26 cellular contexts compared by ENCODE assay signal in genomic region chr6:165770430-165771082, GRCh38.
"Had no signal": no experiment of that assay in that cellular context is flagged by ENCODE, and none has a peak within 500 bp of the region (broad histone marks: within the 10 kb centered on the region; RNA-seq: fewer than 3 reads in every experiment).

No MANE protein-coding gene starts in this region.

- H3K4me3 Mint-ChIP-seq: activated B cell treated with CpG ODN at 0.5 μM for 24 hours; activated CD4-positive, alpha-beta T cell treated with anti-CD3 and anti-CD28 coated beads for 36 hours; activated T-cell treated with anti-CD3 and anti-CD28 coated beads, Interleukin-2, amount 50 U/mL, for 24 hours; activated T-helper 17 cell treated with anti-CD3 and anti-CD28 coated beads, Interleukin-2, amount 50 U/mL, for 72 hours; immature natural killer cell; naive thymus-derived CD4-positive, alpha-beta T cell had no signal

- FAIRE-seq: astrocyte, endometrium, TTC549 had no signal

- H3K9me3 ChIP-seq: adrenal gland, breast epithelium, esophagus squamous epithelium, testis, vagina had no signal

- H3K4me1 Mint-ChIP-seq: activated B cell treated with CpG ODN at 0.5 μM for 24 hours; activated CD4-positive, alpha-beta T cell treated with anti-CD3 and anti-CD28 coated beads for 36 hours; activated T-helper 17 cell treated with anti-CD3 and anti-CD28 coated beads, Interleukin-2, amount 50 U/mL, for 72 hours; immature natural killer cell; naive thymus-derived CD4-positive, alpha-beta T cell had no signal

- H3K27ac Mint-ChIP-seq: activated B cell treated with CpG ODN at 0.5 μM for 24 hours; activated CD4-positive, alpha-beta T cell treated with anti-CD3 and anti-CD28 coated beads for 36 hours; activated naive CD4-positive, alpha-beta T cell treated with anti-CD3 and anti-CD28 coated beads, Interleukin-2, amount 50 U/mL, for 72 hours; activated T-cell treated with anti-CD3 and anti-CD28 coated beads, Interleukin-2, amount 50 U/mL, for 24 hours; activated T-helper 17 cell treated with anti-CD3 and anti-CD28 coated beads, Interleukin-2, amount 50 U/mL, for 72 hours; immature natural killer cell; naive thymus-derived CD4-positive, alpha-beta T cell; progenitor cell of endocrine pancreas had no signal

- H3K9me3 Mint-ChIP-seq: activated B cell treated with CpG ODN at 0.5 μM for 24 hours; activated naive CD4-positive, alpha-beta T cell treated with anti-CD3 and anti-CD28 coated beads, Interleukin-2, amount 50 U/mL, for 72 hours; activated T-cell treated with anti-CD3 and anti-CD28 coated beads, Interleukin-2, amount 50 U/mL, for 24 hours; activated T-helper 17 cell treated with anti-CD3 and anti-CD28 coated beads, Interleukin-2, amount 50 U/mL, for 72 hours; immature natural killer cell had no signal

- H3K27ac ChIP-seq: adrenal gland, breast epithelium, esophagus squamous epithelium, testis, vagina had no signal

- H3K27me3 ChIP-seq: adrenal gland, breast epithelium, esophagus squamous epithelium, testis, vagina had no signal

- H3K36me3 ChIP-seq: adrenal gland, breast epithelium, esophagus squamous epithelium, vagina had no signal

- ATAC-seq: activated CD4-positive, alpha-beta T cell treated with anti-CD3 and anti-CD28 coated beads for 36 hours; activated naive CD4-positive, alpha-beta T cell treated with anti-CD3 and anti-CD28 coated beads, Interleukin-2, amount 50 U/mL, for 72 hours; activated T-helper 17 cell treated with anti-CD3 and anti-CD28 coated beads, Interleukin-2, amount 50 U/mL, for 72 hours; left lobe of liver; naive thymus-derived CD4-positive, alpha-beta T cell had no signal

- DNase-seq: activated B cell treated with CpG ODN at 0.5 μM for 24 hours; activated CD4-positive, alpha-beta T cell treated with anti-CD3 and anti-CD28 coated beads for 36 hours; activated CD4-positive, alpha-beta T cell treated with anti-CD3 and anti-CD28 coated beads, Interleukin-2, amount 50 U/mL, for 4 hours; activated CD8-positive, alpha-beta memory T cell treated with anti-CD3 and anti-CD28 coated beads for 24 hours; activated CD8-positive, alpha-beta memory T cell treated with anti-CD3 and anti-CD28 coated beads, Interleukin-2, amount 50 U/mL, for 4 hours; activated T-cell treated with anti-CD3 and anti-CD28 coated beads, Interleukin-2, amount 50 U/mL, for 24 hours; adrenal gland; cortex of kidney; esophagus squamous epithelium; immature natural killer cell; naive thymus-derived CD4-positive, alpha-beta T cell; retina; stimulated activated CD4-positive, alpha-beta T cell treated with anti-CD3 and anti-CD28 coated beads, Interleukin-2, amount 100 ng/mL, for 48 hours; stimulated activated naive CD4-positive, alpha-beta T cell; T-helper 1 cell; testis; trophoblast cell had no signal

- H3K4me3 ChIP-seq: adrenal gland, breast epithelium, esophagus squamous epithelium, testis, vagina had no signal

- H3K4me1 ChIP-seq: adrenal gland, breast epithelium, esophagus squamous epithelium, testis, vagina had no signal

- H3K36me3 Mint-ChIP-seq: activated naive CD4-positive, alpha-beta T cell treated with anti-CD3 and anti-CD28 coated beads, Interleukin-2, amount 50 U/mL, for 72 hours; immature natural killer cell; naive thymus-derived CD4-positive, alpha-beta T cell had no signal
